20 cellular contexts compared by ENCODE assay signal in genomic region chr12:131959137-131959536, GRCh38. TPM values are rescaled to one million over a fixed set of nuclear protein-coding genes. Genes with fewer than 3 reads are reported as not detected.
DNase-seq lines count a peak whose midpoint lies in the region; ATAC-seq and TF ChIP-seq lines count a peak whose summit lies in the region.
"Had no signal": no experiment of that assay in that cellular context is flagged by ENCODE, and none has a peak within 500 bp of the region (broad histone marks: within the 10 kb centered on the region; RNA-seq: fewer than 3 reads in every experiment).

No MANE protein-coding gene starts in this region.

- CTCF ChIA-PET in CD4-positive, alpha-beta T cell (lab: Charles Lee): no interaction called here

- ATAC-seq in CD4-positive, alpha-beta T cell (ENCODE audit: poor library complexity): no peak
- ATAC-seq in GM19467 (IDR thresholded peaks at IDR 0.05; ENCODE audit: unreplicated experiment): no peak
- ATAC-seq: gastroesophageal sphincter, left colon had no signal

- intact Hi-C loops in CD4-positive, alpha-beta T cell (cut with DNase I, micrococcal nuclease): no loop called here

- H3K27ac Mint-ChIP-seq in CD4-positive, alpha-beta T cell: peak overlapping the region; percentile 78
- H3K27ac Mint-ChIP-seq in IgD-negative memory B cell: peak overlapping the region in 2 of 3 donors; percentile 53 to 70
- H3K27ac Mint-ChIP-seq in nephron progenitor cell: peak overlapping the region; percentile 55
- H3K27ac Mint-ChIP-seq: T-helper 2 cell treated with Interferon-gamma antibody and Interleukin-4, amounts not matched to agents 5 μg/mL and 100 μg/mL, for 36 hours had no signal

- no peaks in the 10 kb centered on the region for H3K9me3 Mint-ChIP-seq in CD4-positive, alpha-beta T cell
- no peaks in the 10 kb centered on the region for H3K9me3 Mint-ChIP-seq in IgD-negative memory B cell
- H3K9me3 Mint-ChIP-seq in nephron progenitor cell: no peaks in the 10 kb centered on the region
- H3K9me3 Mint-ChIP-seq: T-helper 2 cell treated with Interferon-gamma antibody and Interleukin-4, amounts not matched to agents 5 μg/mL and 100 μg/mL, for 36 hours had no signal

- H3K9me3 ChIP-seq in CD4-positive, alpha-beta T cell (ENCODE audit: control insufficient read depth, low read length): no peaks in the 10 kb centered on the region
- H3K9me3 ChIP-seq: gastroesophageal sphincter, HAP-1, ovary, SJCRH30, thoracic aorta had no signal

- peaks cover 66% of the 10 kb centered on the region for H3K4me1 Mint-ChIP-seq in CD4-positive, alpha-beta T cell (ENCODE audit: low read depth)
- H3K4me1 Mint-ChIP-seq in IgD-negative memory B cell (peaks cover 26 to 38% (median 37%) of the 10 kb centered on the region in 3 donors), nephron progenitor cell (peaks cover 34% of the 10 kb centered on the region)

- DNase-seq in CD4-positive, alpha-beta T cell: no peak
- DNase-seq in cerebellar cortex (ENCODE audit: low spot score) (peak; percentile 24), nephron progenitor cell (no peak), occipital lobe (lab: John Stamatoyannopoulos, UW) (no peak), NCI-H82 (lab: John Stamatoyannopoulos, UW) (no peak)
- DNase-seq in activated CD8-positive, alpha-beta memory T cell treated with anti-CD3 and anti-CD28 coated beads, Interleukin-2, amount 50 U/mL, for 48 hours: no peak
- DNase-seq: activated CD4-positive, CD25-positive, alpha-beta regulatory T cell; activated naive CD4-positive, alpha-beta T cell treated with Interleukin-2 at 50 U/mL for 16 hours; Kasumi-1; left colon; NCI-H2171; NCI-H69; SJCRH30 had no signal

- no peak overlapping the region for H3K27ac ChIP-seq in CD4-positive, alpha-beta T cell (ENCODE audit: low read depth, low read length)
- H3K27ac ChIP-seq: gastroesophageal sphincter, ovary, SJCRH30, thoracic aorta had no signal

- no peaks in the 10 kb centered on the region for H3K27me3 ChIP-seq in CD4-positive, alpha-beta T cell (ENCODE audit: control insufficient read depth, insufficient read depth, low read length)
- H3K27me3 ChIP-seq: gastroesophageal sphincter, ovary, SJCRH30 had no signal

- POLR2A ChIA-PET in CD4-positive, alpha-beta T cell (lab: Charles Lee): no interaction called here

- peaks cover 34% of the 10 kb centered on the region for H3K36me3 Mint-ChIP-seq in CD4-positive, alpha-beta T cell (ENCODE audit: low read depth)
- H3K36me3 Mint-ChIP-seq in IgD-negative memory B cell (no peaks in the 10 kb centered on the region), nephron progenitor cell (ENCODE audit: low read depth) (peaks cover 13% of the 10 kb centered on the region)

- TF ChIP-seq CTCF in CD4-positive, alpha-beta T cell (IDR thresholded peaks at IDR 0.05): no peak
- TF ChIP-seq CTCF in nephron progenitor cell (IDR thresholded peaks at IDR 0.05): no peak

- no peaks in the 10 kb centered on the region for H3K27me3 Mint-ChIP-seq in CD4-positive, alpha-beta T cell
- H3K27me3 Mint-ChIP-seq in IgD-negative memory B cell (no peaks in the 10 kb centered on the region), nephron progenitor cell (ENCODE audit: low read depth, poor library complexity) (no peaks in the 10 kb centered on the region)

- H3K4me3 Mint-ChIP-seq in CD4-positive, alpha-beta T cell: no peak overlapping the region
- H3K4me3 Mint-ChIP-seq in IgD-negative memory B cell: no peak overlapping the region
- no peak overlapping the region for H3K4me3 Mint-ChIP-seq in nephron progenitor cell
- H3K4me3 Mint-ChIP-seq: T-helper 2 cell treated with Interferon-gamma antibody and Interleukin-4, amounts not matched to agents 5 μg/mL and 100 μg/mL, for 36 hours had no signal

RNA-seq across cellular contexts. Expression of gene EP400, which starts 9.4 kb away (rescaled TPM):
- 10 to 100 TPM; 56.4 to 56.5 TPM for total RNA-seq in CD4-positive, alpha-beta T cell
- 11.1 TPM for polyA plus RNA-seq in IgD-negative memory B cell
- 11.7 TPM for total RNA-seq in occipital lobe

RNA-seq across cellular contexts. Expression of gene PUS1, which starts 30.1 kb away (rescaled TPM):
- 10 to 100 TPM; 17.7 to 18.2 TPM for total RNA-seq in CD4-positive, alpha-beta T cell
- 45.5 TPM for polyA plus RNA-seq in IgD-negative memory B cell
- 5.6 TPM for total RNA-seq in occipital lobe
